Comparison of ENCODE assay signal across 26 cellular contexts in genomic region chr6:14513726-14514125, GRCh38.
"Had no signal": no experiment of that assay in that cellular context is flagged by ENCODE, and none has a peak within 500 bp of the region (broad histone marks: within the 10 kb centered on the region; RNA-seq: fewer than 3 reads in every experiment).

No MANE protein-coding gene starts in this region.

- H3K4me2 ChIP-seq: SK-N-SH had no signal

- H3K4me3 ChIP-seq: colonic mucosa, MG63 had no signal

- H3K27me3 ChIP-seq: brain microvascular endothelial cell, colonic mucosa, MG63 had no signal

- H3K27ac Mint-ChIP-seq: activated CD8-positive, alpha-beta T cell treated with anti-CD3 and anti-CD28 coated beads, Interleukin-2, amount 10 ng/mL, durations not matched to agents 7 days and 5 days; activated naive CD4-positive, alpha-beta T cell treated with anti-CD3 and anti-CD28 coated beads, Interleukin-2, amount 50 U/mL, for 72 hours; activated naive CD8-positive, alpha-beta T cell treated with anti-CD3 and anti-CD28 coated beads, Interleukin-2, amount 50 U/mL, for 24 hours; WTC11 had no signal

- H3K36me3 ChIP-seq: brain microvascular endothelial cell, colonic mucosa, MG63 had no signal

- H3K9me2 ChIP-seq: SK-N-SH had no signal

- H3K4me1 ChIP-seq: colonic mucosa had no signal

- H3K4me3 Mint-ChIP-seq: activated CD8-positive, alpha-beta T cell treated with anti-CD3 and anti-CD28 coated beads, Interleukin-2, amount 10 ng/mL, durations not matched to agents 7 days and 5 days; activated naive CD8-positive, alpha-beta T cell treated with anti-CD3 and anti-CD28 coated beads, Interleukin-2, amount 50 U/mL, for 24 hours; WTC11 had no signal

- H3K9me3 ChIP-seq: colonic mucosa, MG63, SK-N-SH had no signal

- H3K27ac ChIP-seq: brain microvascular endothelial cell, colonic mucosa had no signal

- H3K9ac ChIP-seq: SK-N-SH had no signal

- H3K9me3 Mint-ChIP-seq: activated naive CD4-positive, alpha-beta T cell treated with anti-CD3 and anti-CD28 coated beads, Interleukin-2, amount 50 U/mL, for 72 hours; activated naive CD8-positive, alpha-beta T cell treated with anti-CD3 and anti-CD28 coated beads, Interleukin-2, amount 50 U/mL, for 24 hours had no signal

- DNase-seq: activated CD4-positive, alpha-beta T cell treated with anti-CD3 and anti-CD28 coated beads for 48 hours; activated CD4-positive, alpha-beta T cell treated with anti-CD3 and anti-CD28 coated beads, Interleukin-2, amount 50 U/mL, for 4 hours; activated CD4-positive, CD25-positive, alpha-beta regulatory T cell treated with anti-CD3 and anti-CD28 coated beads, Interleukin-2, amount 50 U/mL, for 72 hours; activated CD8-positive, alpha-beta memory T cell treated with anti-CD3 and anti-CD28 coated beads, Interleukin-2, amount 50 U/mL, for 48 hours; activated CD8-positive, alpha-beta T cell treated with anti-CD3 and anti-CD28 coated beads, Interleukin-2, amount 10 ng/mL, durations not matched to agents 7 days and 5 days; activated effector memory CD4-positive, alpha-beta T cell treated with anti-CD3 and anti-CD28 coated beads, Interleukin-2, amount 50 U/mL, for 16 hours; activated naive CD4-positive, alpha-beta T cell treated with Interleukin-2 at 50 U/mL for 16 hours; activated naive CD8-positive, alpha-beta T cell treated with anti-CD3 and anti-CD28 coated beads, Interleukin-2, amount 50 U/mL, for 24 hours; activated T-cell treated with anti-CD3 and anti-CD28 coated beads, Interleukin-2, amount 50 U/mL, for 1 hour; amygdala; brain microvascular endothelial cell; cerebellar nuclear complex; colonic mucosa; MG63; NCI-H1105; NCI-H1436; NCI-H1694 treated with DMSO at 0.1 percent for 48 hours; NCI-H2081; NCI-H510A treated with DMSO at 0.1 percent for 48 hours; NCI-H69; NK-92 treated with Interleukin-12 subunit alpha and Interleukin-12 subunit beta, amount 100 ng/mL, for 24 hours; OCI-M1; RPMI8226; SK-N-SH had no signal
